ENCODE assay signal across 6 cellular contexts in genomic region chr3:93936549-93936948, GRCh38.
"Had no signal": no experiment of that assay in that cellular context is flagged by ENCODE, and none has a peak within 500 bp of the region (broad histone marks: within the 10 kb centered on the region; RNA-seq: fewer than 3 reads in every experiment).

No MANE protein-coding gene starts in this region.

- H3K4me2 ChIP-seq: KMS-11 had no signal

- H3K27ac ChIP-seq: HL-60, KMS-11 had no signal

- H3K9ac ChIP-seq: KMS-11 had no signal

- FAIRE-seq: HTR-8/SVneo had no signal

- DNase-seq: IMR-90, KBM-7, KG1 had no signal
